24 cellular contexts compared by ENCODE assay signal in genomic region chr6:103335412-103335811, GRCh38.
"Had no signal": no experiment of that assay in that cellular context is flagged by ENCODE, and none has a peak within 500 bp of the region (broad histone marks: within the 10 kb centered on the region; RNA-seq: fewer than 3 reads in every experiment).

No MANE protein-coding gene starts in this region.

- H3K4me3 ChIP-seq: dorsolateral prefrontal cortex, heart left ventricle, ovary, suprapubic skin, thyroid gland, upper lobe of left lung, uterus had no signal

- DNase-seq: cortex of kidney; dorsolateral prefrontal cortex; effector CD8-positive, alpha-beta T cell; heart left ventricle; hippocampal formation; natural killer cell; nucleus accumbens; ovary; right cardiac atrium; small intestine; stimulated activated CD4-positive, alpha-beta T cell treated with anti-CD3 and anti-CD28 coated beads, Interleukin-2, amount 100 ng/mL, for 48 hours; stimulated activated naive CD8-positive, alpha-beta T cell treated with anti-CD3 and anti-CD28 coated beads, Interleukin-15, Interleukin-2, amounts not matched to agents 100 U/mL and 50 U/mL, for 24 hours; thyroid gland; upper lobe of left lung; uterus had no signal

- H3K9me3 Mint-ChIP-seq: memory B cell, mesothelial cell of epicardium, neural crest cell had no signal

- H3K36me3 Mint-ChIP-seq: memory B cell, mesothelial cell of epicardium, natural killer cell had no signal

- H3K27ac ChIP-seq: dorsolateral prefrontal cortex, heart left ventricle, ovary, suprapubic skin, thyroid gland, upper lobe of left lung, uterus had no signal

- H3K27ac Mint-ChIP-seq: memory B cell, mesothelial cell of epicardium, natural killer cell, progenitor cell of endocrine pancreas had no signal

- H3K4me1 Mint-ChIP-seq: memory B cell, natural killer cell, neural crest cell had no signal

- H3K4me3 Mint-ChIP-seq: memory B cell, mesothelial cell of epicardium, natural killer cell, neural crest cell had no signal

- FAIRE-seq: frontal cortex, islet of Langerhans, small intestine had no signal

- H3K4me1 ChIP-seq: heart left ventricle, suprapubic skin, thyroid gland, upper lobe of left lung, uterus had no signal

- H3K9me3 ChIP-seq: ovary, thyroid gland, upper lobe of left lung, uterus had no signal

- ATAC-seq: esophagus mucosa; heart left ventricle; left lobe of liver; natural killer cell; right cardiac atrium; stimulated activated naive CD8-positive, alpha-beta T cell treated with anti-CD3 and anti-CD28 coated beads, Interleukin-15, Interleukin-2, amounts not matched to agents 100 U/mL and 50 U/mL, for 24 hours had no signal

- H3K27me3 Mint-ChIP-seq: memory B cell, progenitor cell of endocrine pancreas had no signal

- H3K27me3 ChIP-seq: ovary, suprapubic skin, thyroid gland, upper lobe of left lung, uterus had no signal

- H3K36me3 ChIP-seq: heart left ventricle, ovary, suprapubic skin, thyroid gland, upper lobe of left lung, uterus had no signal
